ENCODE assay signal across 1 cellular context in the genomic region with DNA sequence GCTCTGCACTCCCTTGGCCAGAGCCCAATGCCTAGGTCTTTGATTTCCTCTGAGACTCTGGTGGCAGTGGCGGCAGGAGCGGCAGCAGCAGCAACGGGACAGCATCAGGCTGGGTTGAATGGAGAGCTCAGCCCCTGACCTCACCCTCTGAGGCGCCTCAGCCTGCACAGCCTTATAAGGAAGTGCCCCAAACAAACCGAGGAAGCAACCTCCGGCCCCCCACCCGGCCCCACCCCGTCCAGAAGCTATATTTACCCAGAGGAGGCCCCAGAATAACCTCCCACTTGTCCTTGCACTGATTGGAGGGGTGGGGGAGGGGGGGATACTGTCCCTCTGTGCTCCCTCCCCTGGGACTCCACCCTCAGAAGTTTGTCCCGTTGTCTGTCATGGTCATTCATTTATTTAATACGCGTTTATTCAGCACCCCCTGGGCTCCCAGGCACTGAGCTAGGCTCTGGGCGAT.
TF ChIP-seq lines count a peak whose summit lies in the region.

No MANE protein-coding gene starts in this region.

TF ChIP-seq in HepG2, 621 proteins besides CTCF, POLR2A, EP300 and RAD21 (continued from another document and continues in another):
- TF ChIP-seq, protein P1, sequence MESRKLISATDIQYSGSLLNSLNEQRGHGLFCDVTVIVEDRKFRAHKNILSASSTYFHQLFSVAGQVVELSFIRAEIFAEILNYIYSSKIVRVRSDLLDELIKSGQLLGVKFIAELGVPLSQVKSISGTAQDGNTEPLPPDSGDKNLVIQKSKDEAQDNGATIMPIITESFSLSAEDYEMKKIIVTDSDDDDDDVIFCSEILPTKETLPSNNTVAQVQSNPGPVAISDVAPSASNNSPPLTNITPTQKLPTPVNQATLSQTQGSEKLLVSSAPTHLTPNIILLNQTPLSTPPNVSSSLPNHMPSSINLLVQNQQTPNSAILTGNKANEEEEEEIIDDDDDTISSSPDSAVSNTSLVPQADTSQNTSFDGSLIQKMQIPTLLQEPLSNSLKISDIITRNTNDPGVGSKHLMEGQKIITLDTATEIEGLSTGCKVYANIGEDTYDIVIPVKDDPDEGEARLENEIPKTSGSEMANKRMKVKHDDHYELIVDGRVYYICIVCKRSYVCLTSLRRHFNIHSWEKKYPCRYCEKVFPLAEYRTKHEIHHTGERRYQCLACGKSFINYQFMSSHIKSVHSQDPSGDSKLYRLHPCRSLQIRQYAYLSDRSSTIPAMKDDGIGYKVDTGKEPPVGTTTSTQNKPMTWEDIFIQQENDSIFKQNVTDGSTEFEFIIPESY (CRISPR knock-in tag; IDR thresholded peaks at IDR 0.05) = no peak
- TF ChIP-seq, protein P2, sequence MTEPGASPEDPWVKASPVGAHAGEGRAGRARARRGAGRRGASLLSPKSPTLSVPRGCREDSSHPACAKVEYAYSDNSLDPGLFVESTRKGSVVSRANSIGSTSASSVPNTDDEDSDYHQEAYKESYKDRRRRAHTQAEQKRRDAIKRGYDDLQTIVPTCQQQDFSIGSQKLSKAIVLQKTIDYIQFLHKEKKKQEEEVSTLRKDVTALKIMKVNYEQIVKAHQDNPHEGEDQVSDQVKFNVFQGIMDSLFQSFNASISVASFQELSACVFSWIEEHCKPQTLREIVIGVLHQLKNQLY (CRISPR knock-in tag; IDR thresholded peaks at IDR 0.05) = no peak
- TF ChIP-seq, protein P3, sequence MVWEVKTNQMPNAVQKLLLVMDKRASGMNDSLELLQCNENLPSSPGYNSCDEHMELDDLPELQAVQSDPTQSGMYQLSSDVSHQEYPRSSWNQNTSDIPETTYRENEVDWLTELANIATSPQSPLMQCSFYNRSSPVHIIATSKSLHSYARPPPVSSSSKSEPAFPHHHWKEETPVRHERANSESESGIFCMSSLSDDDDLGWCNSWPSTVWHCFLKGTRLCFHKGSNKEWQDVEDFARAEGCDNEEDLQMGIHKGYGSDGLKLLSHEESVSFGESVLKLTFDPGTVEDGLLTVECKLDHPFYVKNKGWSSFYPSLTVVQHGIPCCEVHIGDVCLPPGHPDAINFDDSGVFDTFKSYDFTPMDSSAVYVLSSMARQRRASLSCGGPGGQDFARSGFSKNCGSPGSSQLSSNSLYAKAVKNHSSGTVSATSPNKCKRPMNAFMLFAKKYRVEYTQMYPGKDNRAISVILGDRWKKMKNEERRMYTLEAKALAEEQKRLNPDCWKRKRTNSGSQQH (CRISPR knock-in tag; IDR thresholded peaks at IDR 0.05; ENCODE audit: low read depth) = 0 out of 2 replicates have a peak, but pooled peaks have one; percentile 14
- TF ChIP-seq IRX3 (CRISPR knock-in tag; IDR thresholded peaks at IDR 0.05; ENCODE audit: borderline replicate concordance, low read depth) (no peak), PHF20 (CRISPR knock-in tag; IDR thresholded peaks at IDR 0.05) (no peak), ZBTB42 (CRISPR knock-in tag; IDR thresholded peaks at IDR 0.05) (no peak), ZNF180 (CRISPR knock-in tag; IDR thresholded peaks at IDR 0.05; ENCODE audit: borderline replicate concordance, low read depth) (no peak), ZNF547 (CRISPR knock-in tag; IDR thresholded peaks at IDR 0.05) (no peak), MEIS1 (CRISPR knock-in tag; IDR thresholded peaks at IDR 0.05; ENCODE audit: borderline replicate concordance) (no peak), SMARCC2 (IDR thresholded peaks at IDR 0.05) (no peak), ZMYM2 (CRISPR knock-in tag; IDR thresholded peaks at IDR 0.05) (no peak), ZNF446 (CRISPR knock-in tag; IDR thresholded peaks at IDR 0.05) (no peak), ZNF296 (CRISPR knock-in tag; conservative IDR thresholded peaks at IDR 0.05) (no peak), MED13 (CRISPR knock-in tag; IDR thresholded peaks at IDR 0.05) (no peak), SNAPC2 (CRISPR knock-in tag; IDR thresholded peaks at IDR 0.05) (no peak), JUNB (CRISPR knock-in tag; IDR thresholded peaks at IDR 0.05; ENCODE audit: borderline replicate concordance) (no peak), MAF1 (CRISPR knock-in tag; IDR thresholded peaks at IDR 0.05; ENCODE audit: borderline replicate concordance) (no peak), ZSCAN20 (CRISPR knock-in tag; IDR thresholded peaks at IDR 0.05; ENCODE audit: borderline replicate concordance) (no peak), PAF1 (CRISPR knock-in tag; IDR thresholded peaks at IDR 0.05) (no peak), SP1 (IDR thresholded peaks at IDR 0.05) (no peak), SP1 (CRISPR knock-in tag; IDR thresholded peaks at IDR 0.05) (no peak), ZSCAN22 (CRISPR knock-in tag; IDR thresholded peaks at IDR 0.05) (no peak), POLR2AphosphoS2 (IDR thresholded peaks at IDR 0.05; ENCODE audit: low read depth, low read length) (no peak), GZF1 (CRISPR knock-in tag; IDR thresholded peaks at IDR 0.05) (no peak), SATB2 (CRISPR knock-in tag; IDR thresholded peaks at IDR 0.05) (no peak), ZNF766 (CRISPR knock-in tag; IDR thresholded peaks at IDR 0.05; ENCODE audit: borderline replicate concordance) (no peak), ZNF557 (CRISPR knock-in tag; IDR thresholded peaks at IDR 0.05) (no peak), ZNF720 (CRISPR knock-in tag; IDR thresholded peaks at IDR 0.05) (no peak), SP5 (CRISPR knock-in tag; IDR thresholded peaks at IDR 0.05; ENCODE audit: borderline replicate concordance, low read depth) (0 out of 2 replicates have a peak, but pooled peaks have one; percentile 19), RFX3 (CRISPR knock-in tag; IDR thresholded peaks at IDR 0.05) (no peak), LCORL (IDR thresholded peaks at IDR 0.05) (no peak), LCORL (CRISPR knock-in tag; IDR thresholded peaks at IDR 0.05) (no peak; the same call in 1 of the 2 replicates), RARG (CRISPR knock-in tag; IDR thresholded peaks at IDR 0.05; ENCODE audit: low read depth) (no peak), RARA (CRISPR knock-in tag; IDR thresholded peaks at IDR 0.05) (0 out of 2 replicates have a peak, but pooled peaks have one; percentile 28), BRCA1 (CRISPR knock-in tag; IDR thresholded peaks at IDR 0.05) (no peak), HNRNPK (IDR thresholded peaks at IDR 0.05; ENCODE audit: low read depth, low read length, poor library complexity, severe bottlenecking) (no peak)
- TF ChIP-seq, protein P4, sequence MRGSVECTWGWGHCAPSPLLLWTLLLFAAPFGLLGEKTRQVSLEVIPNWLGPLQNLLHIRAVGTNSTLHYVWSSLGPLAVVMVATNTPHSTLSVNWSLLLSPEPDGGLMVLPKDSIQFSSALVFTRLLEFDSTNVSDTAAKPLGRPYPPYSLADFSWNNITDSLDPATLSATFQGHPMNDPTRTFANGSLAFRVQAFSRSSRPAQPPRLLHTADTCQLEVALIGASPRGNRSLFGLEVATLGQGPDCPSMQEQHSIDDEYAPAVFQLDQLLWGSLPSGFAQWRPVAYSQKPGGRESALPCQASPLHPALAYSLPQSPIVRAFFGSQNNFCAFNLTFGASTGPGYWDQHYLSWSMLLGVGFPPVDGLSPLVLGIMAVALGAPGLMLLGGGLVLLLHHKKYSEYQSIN (CRISPR knock-in tag; IDR thresholded peaks at IDR 0.05; ENCODE audit: borderline replicate concordance) = no peak
- TF ChIP-seq, protein P5, sequence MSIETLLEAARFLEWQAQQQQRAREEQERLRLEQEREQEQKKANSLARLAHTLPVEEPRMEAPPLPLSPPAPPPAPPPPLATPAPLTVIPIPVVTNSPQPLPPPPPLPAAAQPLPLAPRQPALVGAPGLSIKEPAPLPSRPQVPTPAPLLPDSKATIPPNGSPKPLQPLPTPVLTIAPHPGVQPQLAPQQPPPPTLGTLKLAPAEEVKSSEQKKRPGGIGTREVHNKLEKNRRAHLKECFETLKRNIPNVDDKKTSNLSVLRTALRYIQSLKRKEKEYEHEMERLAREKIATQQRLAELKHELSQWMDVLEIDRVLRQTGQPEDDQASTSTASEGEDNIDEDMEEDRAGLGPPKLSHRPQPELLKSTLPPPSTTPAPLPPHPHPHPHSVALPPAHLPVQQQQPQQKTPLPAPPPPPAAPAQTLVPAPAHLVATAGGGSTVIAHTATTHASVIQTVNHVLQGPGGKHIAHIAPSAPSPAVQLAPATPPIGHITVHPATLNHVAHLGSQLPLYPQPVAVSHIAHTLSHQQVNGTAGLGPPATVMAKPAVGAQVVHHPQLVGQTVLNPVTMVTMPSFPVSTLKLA (IDR thresholded peaks at IDR 0.05) = no peak
- TF ChIP-seq, protein P6, sequence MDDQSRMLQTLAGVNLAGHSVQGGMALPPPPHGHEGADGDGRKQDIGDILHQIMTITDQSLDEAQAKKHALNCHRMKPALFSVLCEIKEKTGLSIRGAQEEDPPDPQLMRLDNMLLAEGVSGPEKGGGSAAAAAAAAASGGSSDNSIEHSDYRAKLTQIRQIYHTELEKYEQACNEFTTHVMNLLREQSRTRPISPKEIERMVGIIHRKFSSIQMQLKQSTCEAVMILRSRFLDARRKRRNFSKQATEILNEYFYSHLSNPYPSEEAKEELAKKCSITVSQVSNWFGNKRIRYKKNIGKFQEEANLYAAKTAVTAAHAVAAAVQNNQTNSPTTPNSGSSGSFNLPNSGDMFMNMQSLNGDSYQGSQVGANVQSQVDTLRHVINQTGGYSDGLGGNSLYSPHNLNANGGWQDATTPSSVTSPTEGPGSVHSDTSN (CRISPR knock-in tag; IDR thresholded peaks at IDR 0.05; ENCODE audit: borderline replicate concordance) = no peak
- TF ChIP-seq, protein P7, sequence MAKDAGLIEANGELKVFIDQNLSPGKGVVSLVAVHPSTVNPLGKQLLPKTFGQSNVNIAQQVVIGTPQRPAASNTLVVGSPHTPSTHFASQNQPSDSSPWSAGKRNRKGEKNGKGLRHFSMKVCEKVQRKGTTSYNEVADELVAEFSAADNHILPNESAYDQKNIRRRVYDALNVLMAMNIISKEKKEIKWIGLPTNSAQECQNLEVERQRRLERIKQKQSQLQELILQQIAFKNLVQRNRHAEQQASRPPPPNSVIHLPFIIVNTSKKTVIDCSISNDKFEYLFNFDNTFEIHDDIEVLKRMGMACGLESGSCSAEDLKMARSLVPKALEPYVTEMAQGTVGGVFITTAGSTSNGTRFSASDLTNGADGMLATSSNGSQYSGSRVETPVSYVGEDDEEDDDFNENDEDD (CRISPR knock-in tag; IDR thresholded peaks at IDR 0.05; ENCODE audit: borderline replicate concordance) = 0 out of 2 replicates have a peak, but pooled peaks have one; percentile 11
- TF ChIP-seq, protein P8, sequence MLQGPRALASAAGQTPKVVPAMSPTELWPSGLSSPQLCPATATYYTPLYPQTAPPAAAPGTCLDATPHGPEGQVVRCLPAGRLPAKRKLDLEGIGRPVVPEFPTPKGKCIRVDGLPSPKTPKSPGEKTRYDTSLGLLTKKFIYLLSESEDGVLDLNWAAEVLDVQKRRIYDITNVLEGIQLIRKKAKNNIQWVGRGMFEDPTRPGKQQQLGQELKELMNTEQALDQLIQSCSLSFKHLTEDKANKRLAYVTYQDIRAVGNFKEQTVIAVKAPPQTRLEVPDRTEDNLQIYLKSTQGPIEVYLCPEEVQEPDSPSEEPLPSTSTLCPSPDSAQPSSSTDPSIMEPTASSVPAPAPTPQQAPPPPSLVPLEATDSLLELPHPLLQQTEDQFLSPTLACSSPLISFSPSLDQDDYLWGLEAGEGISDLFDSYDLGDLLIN (CRISPR knock-in tag; IDR thresholded peaks at IDR 0.05; ENCODE audit: borderline replicate concordance) = no peak
- TF ChIP-seq, protein P9, sequence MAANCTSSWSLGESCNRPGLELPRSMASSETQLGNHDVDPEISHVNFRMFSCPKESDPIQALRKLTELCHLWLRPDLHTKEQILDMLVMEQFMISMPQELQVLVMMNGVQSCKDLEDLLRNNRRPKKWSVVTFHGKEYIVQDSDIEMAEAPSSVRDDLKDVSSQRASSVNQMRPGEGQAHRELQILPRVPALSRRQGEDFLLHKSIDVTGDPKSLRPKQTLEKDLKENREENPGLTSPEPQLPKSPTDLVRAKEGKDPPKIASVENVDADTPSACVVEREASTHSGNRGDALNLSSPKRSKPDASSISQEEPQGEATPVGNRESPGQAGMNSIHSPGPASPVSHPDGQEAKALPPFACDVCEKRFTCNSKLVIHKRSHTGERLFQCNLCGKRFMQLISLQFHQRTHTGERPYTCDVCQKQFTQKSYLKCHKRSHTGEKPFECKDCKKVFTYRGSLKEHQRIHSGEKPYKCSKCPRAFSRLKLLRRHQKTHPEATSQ (CRISPR knock-in tag; IDR thresholded peaks at IDR 0.05; ENCODE audit: borderline replicate concordance) = no peak
- TF ChIP-seq, protein P10, sequence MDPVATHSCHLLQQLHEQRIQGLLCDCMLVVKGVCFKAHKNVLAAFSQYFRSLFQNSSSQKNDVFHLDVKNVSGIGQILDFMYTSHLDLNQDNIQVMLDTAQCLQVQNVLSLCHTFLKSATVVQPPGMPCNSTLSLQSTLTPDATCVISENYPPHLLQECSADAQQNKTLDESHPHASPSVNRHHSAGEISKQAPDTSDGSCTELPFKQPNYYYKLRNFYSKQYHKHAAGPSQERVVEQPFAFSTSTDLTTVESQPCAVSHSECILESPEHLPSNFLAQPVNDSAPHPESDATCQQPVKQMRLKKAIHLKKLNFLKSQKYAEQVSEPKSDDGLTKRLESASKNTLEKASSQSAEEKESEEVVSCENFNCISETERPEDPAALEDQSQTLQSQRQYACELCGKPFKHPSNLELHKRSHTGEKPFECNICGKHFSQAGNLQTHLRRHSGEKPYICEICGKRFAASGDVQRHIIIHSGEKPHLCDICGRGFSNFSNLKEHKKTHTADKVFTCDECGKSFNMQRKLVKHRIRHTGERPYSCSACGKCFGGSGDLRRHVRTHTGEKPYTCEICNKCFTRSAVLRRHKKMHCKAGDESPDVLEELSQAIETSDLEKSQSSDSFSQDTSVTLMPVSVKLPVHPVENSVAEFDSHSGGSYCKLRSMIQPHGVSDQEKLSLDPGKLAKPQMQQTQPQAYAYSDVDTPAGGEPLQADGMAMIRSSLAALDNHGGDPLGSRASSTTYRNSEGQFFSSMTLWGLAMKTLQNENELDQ (CRISPR knock-in tag; IDR thresholded peaks at IDR 0.05; ENCODE audit: borderline replicate concordance) = no peak
- TF ChIP-seq, protein P11, sequence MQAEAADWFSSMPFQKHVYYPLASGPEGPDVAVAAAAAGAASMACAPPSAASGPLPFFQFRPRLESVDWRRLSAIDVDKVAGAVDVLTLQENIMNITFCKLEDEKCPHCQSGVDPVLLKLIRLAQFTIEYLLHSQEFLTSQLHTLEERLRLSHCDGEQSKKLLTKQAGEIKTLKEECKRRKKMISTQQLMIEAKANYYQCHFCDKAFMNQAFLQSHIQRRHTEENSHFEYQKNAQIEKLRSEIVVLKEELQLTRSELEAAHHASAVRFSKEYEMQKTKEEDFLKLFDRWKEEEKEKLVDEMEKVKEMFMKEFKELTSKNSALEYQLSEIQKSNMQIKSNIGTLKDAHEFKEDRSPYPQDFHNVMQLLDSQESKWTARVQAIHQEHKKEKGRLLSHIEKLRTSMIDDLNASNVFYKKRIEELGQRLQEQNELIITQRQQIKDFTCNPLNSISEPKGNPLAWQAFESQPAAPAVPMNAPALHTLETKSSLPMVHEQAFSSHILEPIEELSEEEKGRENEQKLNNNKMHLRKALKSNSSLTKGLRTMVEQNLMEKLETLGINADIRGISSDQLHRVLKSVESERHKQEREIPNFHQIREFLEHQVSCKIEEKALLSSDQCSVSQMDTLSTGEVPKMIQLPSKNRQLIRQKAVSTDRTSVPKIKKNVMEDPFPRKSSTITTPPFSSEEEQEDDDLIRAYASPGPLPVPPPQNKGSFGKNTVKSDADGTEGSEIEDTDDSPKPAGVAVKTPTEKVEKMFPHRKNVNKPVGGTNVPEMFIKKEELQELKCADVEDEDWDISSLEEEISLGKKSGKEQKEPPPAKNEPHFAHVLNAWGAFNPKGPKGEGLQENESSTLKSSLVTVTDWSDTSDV (CRISPR knock-in tag; IDR thresholded peaks at IDR 0.05) = no peak
